ENCODE assay signal across 37 cellular contexts in the genomic region with DNA sequence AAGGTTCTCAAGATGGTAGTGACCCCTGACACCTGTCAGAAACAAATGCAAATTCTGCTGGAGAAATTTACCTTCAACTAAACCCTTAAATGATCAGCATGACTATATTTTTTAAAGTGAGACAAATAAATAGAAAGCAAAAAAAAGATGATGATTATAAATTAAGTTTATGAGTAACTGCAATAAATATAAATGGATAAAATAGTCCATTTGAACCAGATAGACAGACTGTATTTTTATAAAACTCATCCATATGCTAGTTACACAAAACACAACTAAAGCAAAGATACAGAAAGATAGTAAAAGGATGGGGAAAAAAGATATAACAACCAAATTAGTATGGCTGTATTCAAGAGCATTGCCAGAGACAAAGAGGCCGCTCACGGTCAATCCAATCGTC. TPM values are rescaled to one million over a fixed set of nuclear protein-coding genes. Genes with fewer than 3 reads are reported as not detected.
"Had no signal": no experiment of that assay in that cellular context is flagged by ENCODE, and none has a peak within 500 bp of the region (broad histone marks: within the 10 kb centered on the region; RNA-seq: fewer than 3 reads in every experiment).

No MANE protein-coding gene starts in this region.

- H3K36me3 ChIP-seq: MG63 had no signal

- DNase-seq: Karpas-422, Kasumi-1, MG63, MM.1S, MV-4-11, NCI-H1048, NCI-H1092, NCI-H1092 treated with DMSO at 0.1 percent for 48 hours, NCI-H1105, NCI-H1105 treated with DMSO at 0.1 percent for 48 hours, NCI-H1417, NCI-H1417 treated with DMSO at 0.1 percent for 48 hours, NCI-H1436, NCI-H1436 treated with DMSO at 0.1 percent for 48 hours, NCI-H146, NCI-H1694, NCI-H1694 treated with DMSO at 0.1 percent for 48 hours, NCI-H187, NCI-H187 treated with DMSO at 0.1 percent for 48 hours, NCI-H1930, NCI-H2029, NCI-H2029 treated with DMSO at 0.1 percent for 48 hours, NCI-H2081, NCI-H2081 treated with DMSO at 0.1 percent for 48 hours, NCI-H2107, NCI-H2171, NCI-H2227 treated with DMSO at 0.1 percent for 48 hours, NCI-H226, NCI-H345, NCI-H446, NCI-H446 treated with DMSO at 0.1 percent for 48 hours, NCI-H510A, NCI-H510A treated with DMSO at 0.1 percent for 48 hours had no signal

- H3K9me3 ChIP-seq: MG63 had no signal

- H3K4me3 ChIP-seq: MG63 had no signal

- H3K27me3 ChIP-seq: MG63 had no signal

RNA-seq across cellular contexts. Expression of gene TMEM176A, which starts 5.9 kb away (rescaled TPM):
- total RNA-seq: LHCN-M2, MCF 10A had no signal

RNA-seq across cellular contexts. Expression of gene TMEM176B, which starts 6.3 kb away (rescaled TPM):
- total RNA-seq: LHCN-M2, M059J, NCI-H460 had no signal

RNA-seq across cellular contexts. Expression of gene AOC1, which starts 45.9 kb away (rescaled TPM):
- total RNA-seq: LHCN-M2, NCI-H460 had no signal
